ENCODE assay signal across 13 cellular contexts in the genomic region with DNA sequence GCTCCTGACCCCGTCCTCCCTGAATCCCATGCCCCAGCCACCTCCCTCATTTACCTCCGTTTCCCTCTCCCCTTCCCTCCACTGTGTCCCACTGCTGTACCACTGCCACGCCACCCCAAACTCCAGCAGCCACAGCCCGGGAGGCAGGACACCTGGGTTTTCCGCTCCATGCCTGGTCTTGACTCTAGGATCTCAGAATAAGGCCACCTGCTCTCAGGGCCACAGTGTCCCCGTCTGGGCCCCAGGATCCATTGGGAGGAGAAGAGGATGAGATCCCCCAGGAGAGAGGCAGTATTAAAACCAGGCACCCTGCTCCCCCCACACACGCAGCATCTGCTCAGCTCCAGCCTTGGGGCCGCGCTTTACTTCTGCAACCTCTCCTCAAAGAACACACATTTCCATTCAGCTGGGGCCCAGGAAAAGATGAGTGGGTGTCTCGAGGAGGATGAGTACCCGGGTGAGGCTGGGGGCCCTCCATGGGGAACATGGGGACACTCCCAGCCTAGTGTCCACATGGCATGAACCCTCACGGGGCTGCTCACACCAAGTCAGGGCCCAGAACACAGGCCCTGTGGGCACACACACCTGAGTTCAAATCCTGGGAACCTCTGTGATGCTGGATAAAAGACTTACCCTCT. TPM values are rescaled to one million over a fixed set of nuclear protein-coding genes. Genes with fewer than 3 reads are reported as not detected.
DNase-seq lines count a peak whose midpoint lies in the region; ATAC-seq, FAIRE-seq and TF ChIP-seq lines count a peak whose summit lies in the region.
"Had no signal": no experiment of that assay in that cellular context is flagged by ENCODE, and none has a peak within 500 bp of the region (broad histone marks: within the 10 kb centered on the region; RNA-seq: fewer than 3 reads in every experiment).

No MANE protein-coding gene starts in this region.

- H3K9me3 ChIP-seq in HepG2 (ENCODE audit: low read length) (no peaks in the 10 kb centered on the region), right lobe of liver (no peaks in the 10 kb centered on the region), endodermal cell (ENCODE audit: control insufficient read depth, low read length) (no peaks in the 10 kb centered on the region)
- H3K9me3 ChIP-seq: thoracic aorta had no signal

- POLR2A ChIA-PET in HepG2 (lab: Yijun Ruan, JAX) (no interaction called here), T-cell (lab: Charles Lee) (no interaction called here), HEK293T (lab: Yijun Ruan, JAX) (no interaction called here)

- CTCF ChIA-PET in HepG2 (lab: Yijun Ruan, JAX; ENCODE audit: low intra/inter-chr PET ratio, low total read pairs) = interaction anchor here (0.8 to 2.5 kb wide), 2 partner anchors 246 to 249 kb away, joined by 3 to 21 read pairs; no protein-coding TSS in a partner anchor
- CTCF ChIA-PET in T-cell (lab: Charles Lee) = no interaction called here
- CTCF ChIA-PET in HEK293T (lab: Yijun Ruan, JAX) = interaction anchor here (1.4 kb wide), 1 partner anchor 250 kb away, joined by 3 read pairs; no protein-coding TSS in a partner anchor

- in situ Hi-C loops in HepG2 (cut with HindIII; ENCODE audit: extremely low pct_ligation_motif_present, low pct_unique_long_range_greater_than_20kb) = no loop called here

- ATAC-seq in HepG2 (no peak), right lobe of liver (no peak), T-cell (replicated peaks in 1 of 4) (no peak), HG03354 (IDR thresholded peaks at IDR 0.05; ENCODE audit: poor library complexity, severe bottlenecking, unreplicated experiment) (no peak)
- ATAC-seq in stimulated activated memory B cell treated with anti-CD40 and anti-IgM and Interleukin-4, amounts not matched to agents 10 μg/mL and 1 μg/mL and 100 μg/mL, for 72 hours = no peak

- H4K20me1 ChIP-seq in HepG2 (ENCODE audit: insufficient read depth, low read length) = no peaks in the 10 kb centered on the region

- H3K27ac Mint-ChIP-seq in T-cell (peak overlapping the region in 1 of 2 donors; percentile 8), endodermal cell (no peak overlapping the region)
- H3K27ac Mint-ChIP-seq in stimulated activated memory B cell treated with anti-CD40 and anti-IgM and Interleukin-4, amounts not matched to agents 10 μg/mL and 1 μg/mL and 100 μg/mL, for 72 hours = peak overlapping the region; percentile 36
- H3K27ac Mint-ChIP-seq: WTC11 had no signal

- no peak for TF ChIP-seq EP300 in HepG2 (IDR thresholded peaks at IDR 0.05; ENCODE audit: low read depth in 2 of 2, low read length in 2 of 2)
- no peak for TF ChIP-seq EP300 in HepG2 (CRISPR knock-in tag; IDR thresholded peaks at IDR 0.05; ENCODE audit: borderline replicate concordance)

- no peak overlapping the region for H2AFZ ChIP-seq in HepG2 (ENCODE audit: low read length)

- intact Hi-C loops in HepG2 (cut with micrococcal nuclease; ENCODE audit: unreplicated experiment) = no loop called here
- intact Hi-C loops in right lobe of liver (cut with DNase I) = no loop called here

- H3K4me2 ChIP-seq in HepG2 (ENCODE audit: low read depth, low read length) = peak overlapping the region; percentile 58; the same call in 1 of the 2 replicates

- H3K36me3 Mint-ChIP-seq in T-cell (no peaks in the 10 kb centered on the region), endodermal cell (ENCODE audit: low read depth) (no peaks in the 10 kb centered on the region)
- H3K36me3 Mint-ChIP-seq in stimulated activated memory B cell treated with anti-CD40 and anti-IgM and Interleukin-4, amounts not matched to agents 10 μg/mL and 1 μg/mL and 100 μg/mL, for 72 hours = no peaks in the 10 kb centered on the region
- H3K36me3 Mint-ChIP-seq: WTC11 had no signal

- WGBS in HepG2 (ENCODE audit: low lambda C conversion rate) = 25% methylated on average over 11 of the region's 12 CpGs
- 80% methylated on average over 4 of the region's 12 CpGs for WGBS in right lobe of liver (ENCODE audit: insufficient coverage, low coverage, low lambda C conversion rate, missing lambda C conversion rate)
- WGBS in endodermal cell (ENCODE audit: insufficient coverage in 1 of 2, insufficient read length in 1 of 2), 2 experiments = 85 to 92% methylated on average over 4 to 12 of the region's 12 CpGs

- H3K27ac ChIP-seq in HepG2 (ENCODE audit: extremely low read length, insufficient read depth, low read length) (no peak overlapping the region), right lobe of liver (no peak overlapping the region), endodermal cell (ENCODE audit: low read depth, low read length) (no peak overlapping the region)
- H3K27ac ChIP-seq: thoracic aorta had no signal

- TF ChIP-seq POLR2A in HepG2 (IDR thresholded peaks at IDR 0.05; ENCODE audit: insufficient read depth in 1 of 2, low read depth in 2 of 2, low read length in 2 of 2) = no peak
- TF ChIP-seq POLR2A in right lobe of liver (IDR thresholded peaks at IDR 0.05) = no peak

- H3K9me3 Mint-ChIP-seq in T-cell (no peaks in the 10 kb centered on the region), endodermal cell (no peaks in the 10 kb centered on the region)
- no peaks in the 10 kb centered on the region for H3K9me3 Mint-ChIP-seq in stimulated activated memory B cell treated with anti-CD40 and anti-IgM and Interleukin-4, amounts not matched to agents 10 μg/mL and 1 μg/mL and 100 μg/mL, for 72 hours
- H3K9me3 Mint-ChIP-seq: neural crest cell, WTC11 had no signal

- peaks cover 8% of the 10 kb centered on the region for H3K4me1 ChIP-seq in HepG2 (ENCODE audit: insufficient read depth, low read length)
- peaks cover 0 to 4% (median 0%) of the 10 kb centered on the region in 4 donors for H3K4me1 ChIP-seq in right lobe of liver
- no peaks in the 10 kb centered on the region for H3K4me1 ChIP-seq in endodermal cell (ENCODE audit: control insufficient read depth, insufficient read depth, low read length)

- H3K27me3 Mint-ChIP-seq in T-cell (peaks cover 11 to 24% of the 10 kb centered on the region in 2 donors), endodermal cell (ENCODE audit: insufficient read depth) (peaks cover 62% of the 10 kb centered on the region)
- peaks cover 22% of the 10 kb centered on the region for H3K27me3 Mint-ChIP-seq in stimulated activated memory B cell treated with anti-CD40 and anti-IgM and Interleukin-4, amounts not matched to agents 10 μg/mL and 1 μg/mL and 100 μg/mL, for 72 hours

- no peak for TF ChIP-seq RAD21 in HepG2 (CRISPR knock-in tag; IDR thresholded peaks at IDR 0.05)

- no peak for FAIRE-seq in HepG2 (lab: Jason Lieb, UNC)

- peak overlapping the region; percentile 25 to 74 (median 69) for H3K4me3 Mint-ChIP-seq in T-cell
- H3K4me3 Mint-ChIP-seq in endodermal cell = no peak overlapping the region
- H3K4me3 Mint-ChIP-seq in stimulated activated memory B cell treated with anti-CD40 and anti-IgM and Interleukin-4, amounts not matched to agents 10 μg/mL and 1 μg/mL and 100 μg/mL, for 72 hours = no peak overlapping the region

- TF ChIP-seq CTCF in HepG2 (CRISPR knock-in tag; IDR thresholded peaks at IDR 0.05) (no peak), right lobe of liver (IDR thresholded peaks at IDR 0.05) (no peak), endodermal cell (conservative IDR thresholded peaks at IDR 0.05) (no peak)

- DNase-seq in HepG2 (ENCODE audit: low spot score) (no peak), right lobe of liver (no peak), T-cell (peak in 1 of 34 experiments; percentile 11), endodermal cell (peak; percentile 31), HEK293T (ENCODE audit: extremely low spot score) (no peak)

- no TSS peak for BruUV-seq in HepG2 (replicated peaks; lab: Mats Ljungman, UMichigan)

- H3K4me1 Mint-ChIP-seq in T-cell (peaks cover 8 to 17% (median 13%) of the 10 kb centered on the region in 3 donors), endodermal cell (peaks cover 5% of the 10 kb centered on the region)
- peaks cover 7% of the 10 kb centered on the region for H3K4me1 Mint-ChIP-seq in stimulated activated memory B cell treated with anti-CD40 and anti-IgM and Interleukin-4, amounts not matched to agents 10 μg/mL and 1 μg/mL and 100 μg/mL, for 72 hours

- peaks cover 8 to 57% of the 10 kb centered on the region in 2 experiments; a peak in 4 of 5 replicates for H3K27me3 ChIP-seq in HepG2 (ENCODE audit: control insufficient read depth in 1 of 2, insufficient read depth in 2 of 2, low read length in 2 of 2)
- no peaks in the 10 kb centered on the region for H3K27me3 ChIP-seq in right lobe of liver
- peaks cover 41% of the 10 kb centered on the region for H3K27me3 ChIP-seq in endodermal cell (ENCODE audit: control insufficient read depth, insufficient read depth, low read length, poor library complexity, severe bottlenecking)

- H3K36me3 ChIP-seq in HepG2 (replicated peaks in 1 of 2; ENCODE audit: control insufficient read depth in 1 of 2, insufficient read depth in 2 of 2, low read length in 2 of 2) = no peaks in the 10 kb centered on the region
- H3K36me3 ChIP-seq in right lobe of liver = no peaks in the 10 kb centered on the region
- no peaks in the 10 kb centered on the region for H3K36me3 ChIP-seq in endodermal cell (ENCODE audit: control insufficient read depth, insufficient read depth, low read length)
- H3K36me3 ChIP-seq: thoracic aorta had no signal

- H3K79me2 ChIP-seq in HepG2 (ENCODE audit: insufficient read depth, low read length) = no peaks in the 10 kb centered on the region

- H3K9ac ChIP-seq in HepG2 (ENCODE audit: insufficient read depth, low read depth, low read length) (no peak overlapping the region), endodermal cell (ENCODE audit: extremely low read depth, low read length, poor library complexity, severe bottlenecking) (no peak overlapping the region)

- H3K4me3 ChIP-seq in HepG2 (replicated peaks in 1 of 3; ENCODE audit: insufficient read depth in 1 of 3, low read depth in 2 of 3, low read length in 3 of 3) (no peak overlapping the region), right lobe of liver (no peak overlapping the region), endodermal cell (ENCODE audit: low read length) (no peak overlapping the region)

RNA-seq across cellular contexts. Expression of a gene that starts 32.8 kb away (rescaled TPM):
- 1.9 TPM in 2 replicates for total RNA-seq in HepG2 (2016; rRNA removed; fragmentation: Illumina TruSeq; extraction: Trizol)
- total RNA-seq in HepG2 (2016; cell fraction: cytosol; rRNA removed; fragmentation: Illumina TruSeq; extraction: Trizol; ENCODE audit: low read depth) = 0.51 and 0.71 TPM in 2 replicates
- 1.1 and 1.7 TPM in 2 replicates for total RNA-seq in HepG2 (2016; cell fraction: insoluble cytoplasmic fraction; rRNA removed; fragmentation: Illumina TruSeq; extraction: Trizol)
- 1.9 and 2.2 TPM in 2 replicates for total RNA-seq in HepG2 (2016; cell fraction: membrane; rRNA removed; fragmentation: Illumina TruSeq; extraction: Trizol)
- total RNA-seq in HepG2 (2016; cell fraction: nucleus; rRNA removed; fragmentation: Illumina TruSeq; extraction: Trizol) = 3.7 and 4.7 TPM in 2 replicates
- 118 and 127 TPM in 2 replicates for polyA plus RNA-seq in HepG2 (2011; rRNA removed)
- 72.1 and 78.8 TPM in 2 replicates for polyA plus RNA-seq in HepG2 (2011; cell fraction: cytosol; rRNA removed)
- 302 and 373 TPM in 2 replicates for polyA plus RNA-seq in HepG2 (2011; cell fraction: nucleus; rRNA removed)
- 63.6 and 87.8 TPM in 2 replicates for polyA plus RNA-seq in HepG2 (2012)
- 0.35 and 0.62 TPM in 2 replicates for polyA plus RNA-seq in HepG2 (2016; cell fraction: cytosol; fragmentation: Illumina TruSeq; extraction: Trizol; ENCODE audit: low read depth)
- polyA plus RNA-seq in HepG2 (2016; cell fraction: insoluble cytoplasmic fraction; fragmentation: Illumina TruSeq; extraction: Trizol; ENCODE audit: low read depth) = 1.3 and 1.7 TPM in 2 replicates
- polyA plus RNA-seq in HepG2 (2016; cell fraction: membrane; fragmentation: Illumina TruSeq; extraction: Trizol; ENCODE audit: low read depth) = 0.73 and 0.90 TPM in 2 replicates
- polyA plus RNA-seq in HepG2 (2016; cell fraction: nucleus; fragmentation: Illumina TruSeq; extraction: Trizol; ENCODE audit: insufficient read depth, low read depth) = 1.9 and 2.0 TPM in 2 replicates
- 3.6 and 445 TPM in 2 replicates for polyA minus RNA-seq in HepG2 (2011; rRNA and poly(A)+ RNA removed; ENCODE audit: low replicate concordance)
- 116 and 155 TPM in 2 replicates for polyA minus RNA-seq in HepG2 (2011; cell fraction: cytosol; rRNA and poly(A)+ RNA removed)
- polyA minus RNA-seq in HepG2 (2011; cell fraction: nucleus; rRNA and poly(A)+ RNA removed) = 504 and 544 TPM in 2 replicates
- total RNA-seq in right lobe of liver = 100 to 1,000 TPM in 3 of 6 experiments, 10 to 100 TPM in 3; 68.4 to 209 (median 99.2) TPM
- 1 to 10 TPM in 3 of 5 donors, under 1 TPM in 2; 0.28 to 2.1 (median 1.3) TPM for total RNA-seq in T-cell
- 1 to 10 TPM; 3.3 to 4.2 TPM for total RNA-seq in endodermal cell
- 5.6 TPM for polyA plus RNA-seq in endodermal cell (2013, experiment 1 of 2)
- 7.2 TPM for polyA plus RNA-seq in endodermal cell (2013, experiment 2 of 2)

RNA-seq across cellular contexts. Expression of a gene that starts 33.5 kb away (rescaled TPM):
- total RNA-seq in HepG2 (2016; rRNA removed; fragmentation: Illumina TruSeq; extraction: Trizol) (not detected in 2 replicates), right lobe of liver (under 1 TPM in 3 of 6 experiments, not detected in 3; 0.11 to 0.55 (median 0.23) TPM), T-cell (1 to 10 TPM in 1 of 5 donors, under 1 TPM in 4; 0.18 to 1.0 (median 0.65) TPM), endodermal cell (under 1 TPM in 1 of 2 donors, not detected in 1; 0.35 TPM)
- total RNA-seq in HepG2 (2016; cell fraction: cytosol; rRNA removed; fragmentation: Illumina TruSeq; extraction: Trizol; ENCODE audit: low read depth) = not detected in 2 replicates
- not detected in 2 replicates for total RNA-seq in HepG2 (2016; cell fraction: insoluble cytoplasmic fraction; rRNA removed; fragmentation: Illumina TruSeq; extraction: Trizol)
- total RNA-seq in HepG2 (2016; cell fraction: membrane; rRNA removed; fragmentation: Illumina TruSeq; extraction: Trizol) = not detected in 2 replicates
- total RNA-seq in HepG2 (2016; cell fraction: nucleus; rRNA removed; fragmentation: Illumina TruSeq; extraction: Trizol) = not detected in 2 replicates
- polyA plus RNA-seq in HepG2 (2011; rRNA removed) = not detected in 2 replicates
- not detected in 2 replicates for polyA plus RNA-seq in HepG2 (2011; cell fraction: cytosol; rRNA removed)
- 0.05 and 0.19 TPM in 2 replicates for polyA plus RNA-seq in HepG2 (2011; cell fraction: nucleus; rRNA removed)
- not detected in 2 replicates for polyA plus RNA-seq in HepG2 (2012)
- not detected in 2 replicates for polyA plus RNA-seq in HepG2 (2016; cell fraction: cytosol; fragmentation: Illumina TruSeq; extraction: Trizol; ENCODE audit: low read depth)
- polyA plus RNA-seq in HepG2 (2016; cell fraction: insoluble cytoplasmic fraction; fragmentation: Illumina TruSeq; extraction: Trizol; ENCODE audit: low read depth) = not detected in 2 replicates
- not detected in 2 replicates for polyA plus RNA-seq in HepG2 (2016; cell fraction: membrane; fragmentation: Illumina TruSeq; extraction: Trizol; ENCODE audit: low read depth)
- not detected in 2 replicates for polyA plus RNA-seq in HepG2 (2016; cell fraction: nucleus; fragmentation: Illumina TruSeq; extraction: Trizol; ENCODE audit: insufficient read depth, low read depth)
- polyA minus RNA-seq in HepG2 (2011; rRNA and poly(A)+ RNA removed; ENCODE audit: low replicate concordance) = 0.33 TPM in 1 of 2 replicates, not detected in the other
- not detected in 2 replicates for polyA minus RNA-seq in HepG2 (2011; cell fraction: cytosol; rRNA and poly(A)+ RNA removed)
- not detected in 2 replicates for polyA minus RNA-seq in HepG2 (2011; cell fraction: nucleus; rRNA and poly(A)+ RNA removed)
- polyA plus RNA-seq in endodermal cell (2013, experiment 1 of 2) = not detected
- not detected for polyA plus RNA-seq in endodermal cell (2013, experiment 2 of 2)
- total RNA-seq: cardiac septum, lung microvascular endothelial cell, neural crest cell, pulmonary artery endothelial cell had no signal

Comparison
In these comparisons a context has a peak if more than half of its experiments do, and no peak if none do; other contexts are left out.
1. RNA of a gene that starts 32.8 kb away (total RNA-seq): 68.4 to 209 TPM in right lobe of liver; 3.3 to 4.2 TPM in endodermal cell, 0.51 to 4.7 TPM in HepG2 and 0.28 to 2.1 TPM in T-cell; every median in the first group is over 10 times any median in the second.
2. H3K4me3 Mint-ChIP-seq: peak in T-cell (3 of 3); none in endodermal cell (single experiment) and stimulated activated memory B cell treated with anti-CD40 and anti-IgM and Interleukin-4, amounts not matched to agents 10 μg/mL and 1 μg/mL and 100 μg/mL, for 72 hours (single experiment).
3. CTCF ChIA-PET loops: an anchor here in HepG2 (0.8 to 2.5 kb wide) and HEK293T (1.4 kb wide); none called in T-cell.